15 cellular contexts compared by ENCODE assay signal in genomic region chr7:101913876-101914275, GRCh38.
DNase-seq lines count a peak whose midpoint lies in the region; ATAC-seq, FAIRE-seq and TF ChIP-seq lines count a peak whose summit lies in the region.
"Had no signal": no experiment of that assay in that cellular context is flagged by ENCODE, and none has a peak within 500 bp of the region (broad histone marks: within the 10 kb centered on the region; RNA-seq: fewer than 3 reads in every experiment).

No MANE protein-coding gene starts in this region.

- TF ChIP-seq POLR2A in H54 (IDR thresholded peaks at IDR 0.05; ENCODE audit: low read depth, low read length), result no peak
- no peak for TF ChIP-seq POLR2A in body of pancreas (IDR thresholded peaks at IDR 0.05)

- no peak for FAIRE-seq in H54 (lab: Jason Lieb, UNC)

- H3K36me3 ChIP-seq in tibial artery (peaks cover 10 to 30% (median 28%) of the 10 kb centered on the region in 3 donors), body of pancreas (replicated peaks in 1 of 2; ENCODE audit: insufficient read depth in 1 of 2, low read depth in 2 of 2) (no peaks in the 10 kb centered on the region)
- H3K36me3 ChIP-seq in CD8-positive, alpha-beta memory T cell (ENCODE audit: insufficient read depth, low read length), result no peaks in the 10 kb centered on the region

- H3K27me3 ChIP-seq in tibial artery (no peaks in the 10 kb centered on the region), body of pancreas (no peaks in the 10 kb centered on the region)
- no peaks in the 10 kb centered on the region for H3K27me3 ChIP-seq in CD8-positive, alpha-beta memory T cell (ENCODE audit: insufficient read depth, low read length, poor library complexity, severe bottlenecking)
- H3K27me3 ChIP-seq: esophagus squamous epithelium had no signal

- H3K4me3 ChIP-seq in tibial artery, result peak overlapping the region; percentile 21 to 25
- no peak overlapping the region for H3K4me3 ChIP-seq in body of pancreas
- H3K4me3 ChIP-seq in CD8-positive, alpha-beta memory T cell (ENCODE audit: low read length), result no peak overlapping the region

- no peaks in the 10 kb centered on the region for H3K27me3 Mint-ChIP-seq in activated CD4-positive, alpha-beta T cell treated with anti-CD3 and anti-CD28 coated beads, Interleukin-2, amount 10 ng/mL, durations not matched to agents 7 days and 5 days
- no peaks in the 10 kb centered on the region for H3K27me3 Mint-ChIP-seq in CD8-positive, alpha-beta memory T cell

- no peak for DNase-seq in activated CD4-positive, alpha-beta T cell treated with anti-CD3 and anti-CD28 coated beads, Interleukin-2, amount 10 ng/mL, durations not matched to agents 7 days and 5 days
- no peak for DNase-seq in activated CD4-positive, alpha-beta T cell treated with anti-CD3 and anti-CD28 coated beads, Interleukin-2, amount 50 U/mL, for 48 hours
- DNase-seq in astrocyte of the hippocampus (ENCODE audit: low read depth, low spot score) (peak; percentile 49), iris pigment epithelial cell (ENCODE audit: low read depth) (peak; percentile 34), tibial artery (no peak), H54 (ENCODE audit: insufficient read length, low spot score) (no peak), body of pancreas (no peak)
- no peak for DNase-seq in CD8-positive, alpha-beta memory T cell
- DNase-seq: 8988T; DND-41; esophagus squamous epithelium; left colon; NCI-H345; stimulated activated CD4-positive, alpha-beta T cell treated with anti-CD3 and anti-CD28 coated beads, Interleukin-4, amount 100 ng/mL, for 1 hour; WERI-Rb-1 had no signal

- intact Hi-C loops in tibial artery (cut with DNase I; ENCODE audit: low total_unique reads), result no loop called here
- intact Hi-C loops in body of pancreas (cut with DNase I), result no loop called here

- CTCF ChIA-PET in activated CD4-positive, alpha-beta T cell treated with anti-CD3 and anti-CD28 coated beads, Interleukin-2, amount 10 ng/mL, durations not matched to agents 7 days and 5 days (lab: Charles Lee), result no interaction called here
- CTCF ChIA-PET in CD8-positive, alpha-beta memory T cell (lab: Charles Lee), result no interaction called here

- TF ChIP-seq CTCF in tibial artery (IDR thresholded peaks at IDR 0.05), result no peak
- TF ChIP-seq CTCF in body of pancreas (IDR thresholded peaks at IDR 0.05), result no peak

- H3K9me3 ChIP-seq in tibial artery (no peaks in the 10 kb centered on the region), body of pancreas (no peaks in the 10 kb centered on the region)
- H3K9me3 ChIP-seq in CD8-positive, alpha-beta memory T cell (ENCODE audit: low read length), result no peaks in the 10 kb centered on the region
- H3K9me3 ChIP-seq: esophagus squamous epithelium had no signal

- peaks cover 5% of the 10 kb centered on the region for H3K36me3 Mint-ChIP-seq in activated CD4-positive, alpha-beta T cell treated with anti-CD3 and anti-CD28 coated beads, Interleukin-2, amount 10 ng/mL, durations not matched to agents 7 days and 5 days (ENCODE audit: low read depth)
- peaks cover 0 to 39% (median 9%) of the 10 kb centered on the region in 3 donors for H3K36me3 Mint-ChIP-seq in CD8-positive, alpha-beta memory T cell

- H3K4me3 Mint-ChIP-seq in activated CD4-positive, alpha-beta T cell treated with anti-CD3 and anti-CD28 coated beads, Interleukin-2, amount 10 ng/mL, durations not matched to agents 7 days and 5 days, result no peak overlapping the region
- H3K4me3 Mint-ChIP-seq in CD8-positive, alpha-beta memory T cell, result no peak overlapping the region

- H3K9me3 Mint-ChIP-seq in activated CD4-positive, alpha-beta T cell treated with anti-CD3 and anti-CD28 coated beads, Interleukin-2, amount 10 ng/mL, durations not matched to agents 7 days and 5 days, result no peaks in the 10 kb centered on the region
- H3K9me3 Mint-ChIP-seq in CD8-positive, alpha-beta memory T cell, result no peaks in the 10 kb centered on the region

- ATAC-seq in body of pancreas, result no peak
- ATAC-seq: left colon had no signal

- H3K4me1 Mint-ChIP-seq in activated CD4-positive, alpha-beta T cell treated with anti-CD3 and anti-CD28 coated beads, Interleukin-2, amount 10 ng/mL, durations not matched to agents 7 days and 5 days, result peaks cover 2% of the 10 kb centered on the region
- H3K4me1 Mint-ChIP-seq in CD8-positive, alpha-beta memory T cell, result peaks cover 6 to 15% (median 7%) of the 10 kb centered on the region in 3 donors

- POLR2A ChIA-PET in activated CD4-positive, alpha-beta T cell treated with anti-CD3 and anti-CD28 coated beads, Interleukin-2, amount 10 ng/mL, durations not matched to agents 7 days and 5 days (lab: Charles Lee), result no interaction called here
- POLR2A ChIA-PET in CD8-positive, alpha-beta memory T cell (lab: Charles Lee), result no interaction called here

- WGBS in body of pancreas, 2 donors, result 65 to 85% methylated on average over 7 of the region's 7 CpGs

- peak overlapping the region; percentile 39 for H3K27ac Mint-ChIP-seq in activated CD4-positive, alpha-beta T cell treated with anti-CD3 and anti-CD28 coated beads, Interleukin-2, amount 10 ng/mL, durations not matched to agents 7 days and 5 days
- H3K27ac Mint-ChIP-seq in CD8-positive, alpha-beta memory T cell, result peak overlapping the region in 1 of 8 donors; percentile 18

- H3K27ac ChIP-seq in tibial artery (peak overlapping the region in 1 of 2 donors; percentile 44), body of pancreas (no peak overlapping the region)
- H3K27ac ChIP-seq in CD8-positive, alpha-beta memory T cell (ENCODE audit: low read depth, low read length), result no peak overlapping the region
- H3K27ac ChIP-seq: WERI-Rb-1 had no signal

- H3K4me1 ChIP-seq in tibial artery, result peaks cover 0 to 13% (median 9%) of the 10 kb centered on the region in 4 donors
- peaks cover 6% of the 10 kb centered on the region for H3K4me1 ChIP-seq in body of pancreas
- H3K4me1 ChIP-seq in CD8-positive, alpha-beta memory T cell (ENCODE audit: insufficient read depth, low read length), result no peaks in the 10 kb centered on the region

Comparison
In these comparisons a context has a peak if more than half of its experiments do, and no peak if none do; other contexts are left out.
1. DNase-seq: peak in astrocyte of the hippocampus (single experiment) and iris pigment epithelial cell (single experiment); none in activated CD4-positive, alpha-beta T cell treated with anti-CD3 and anti-CD28 coated beads, Interleukin-2, amount 10 ng/mL, durations not matched to agents 7 days and 5 days (single experiment), activated CD4-positive, alpha-beta T cell treated with anti-CD3 and anti-CD28 coated beads, Interleukin-2, amount 50 U/mL, for 48 hours (0 of 2), tibial artery (0 of 2), H54 (single experiment), body of pancreas (0 of 4) and CD8-positive, alpha-beta memory T cell (0 of 5).
2. H3K4me3 ChIP-seq: peak in tibial artery (2 of 2); none in body of pancreas (0 of 2) and CD8-positive, alpha-beta memory T cell (single experiment).